In the genomic region with DNA sequence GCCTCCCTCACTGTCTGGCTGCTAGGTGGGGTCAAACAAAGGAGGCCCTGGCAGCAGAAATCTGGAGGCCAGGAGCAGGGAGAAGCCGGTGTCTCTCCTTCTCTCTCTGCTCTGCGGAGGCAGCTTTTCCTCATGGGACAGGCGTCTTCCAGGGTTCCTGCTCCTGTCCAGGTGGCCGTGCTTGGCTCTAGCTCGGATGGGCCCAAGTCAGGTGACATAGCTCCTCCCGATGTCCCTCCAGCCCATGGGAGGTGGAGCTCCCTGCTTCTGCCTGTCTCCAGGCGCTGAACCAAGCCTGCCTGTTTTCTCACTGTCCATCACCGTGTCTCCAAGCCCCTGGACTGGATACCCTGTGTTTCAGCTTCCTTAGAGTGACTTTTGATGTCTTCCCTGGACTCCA, we compare ENCODE assay signal across 22 cellular contexts. TPM values are rescaled to one million over a fixed set of nuclear protein-coding genes. Genes with fewer than 3 reads are reported as not detected.
DNase-seq lines count a peak whose midpoint lies in the region; FAIRE-seq and TF ChIP-seq lines count a peak whose summit lies in the region.
"Had no signal": no experiment of that assay in that cellular context is flagged by ENCODE, and none has a peak within 500 bp of the region (broad histone marks: within the 10 kb centered on the region; RNA-seq: fewer than 3 reads in every experiment).

No MANE protein-coding gene starts in this region.

- H3K23ac ChIP-seq in H1 (ENCODE audit: insufficient read length) = no peak overlapping the region

- H2AFZ ChIP-seq in H1 (ENCODE audit: low read length) = no peak overlapping the region
- H2AFZ ChIP-seq: GM23338 had no signal

- no peak overlapping the region for H2BK15ac ChIP-seq in H1 (ENCODE audit: low read length)

- H3K4me3 ChIP-seq in WERI-Rb-1 (ENCODE audit: low read depth, low read length) (no peak overlapping the region), H1 (ENCODE audit: extremely low read depth in 1 of 4, insufficient read depth in 2 of 4, low read depth in 3 of 4, low read length in 4 of 4) (no peak overlapping the region), thyroid gland (replicated peaks in 1 of 3) (no peak overlapping the region)
- H3K4me3 ChIP-seq: GM23338, HAP-1 had no signal

- H3K9ac ChIP-seq in H1 (replicated peaks in 1 of 4; ENCODE audit: extremely low read depth in 1 of 4, low read depth in 3 of 4, low read length in 3 of 4) = no peak overlapping the region

- no peak overlapping the region for H4K5ac ChIP-seq in H1 (ENCODE audit: insufficient read length, low read depth, low read length)

- 89% methylated on average over 7 of the region's 8 CpGs; no CpG with 5 or more reads in 1 of the 2 experiments for WGBS in H1 (ENCODE audit: extremely low coverage in 1 of 2, insufficient coverage in 1 of 2, insufficient read length in 1 of 2, insufficient replicate concordance in 2 of 2, low coverage in 1 of 2, low lambda C conversion rate in 2 of 2, missing lambda C conversion rate in 1 of 2), 2 experiments
- WGBS in thyroid gland, 2 donors = 59 to 62% methylated on average over 8 of the region's 8 CpGs

- no peak overlapping the region for H3K18ac ChIP-seq in H1 (ENCODE audit: extremely low read depth, low read length)

- no peak for TF ChIP-seq POLR2A in H1 (IDR thresholded peaks at IDR 0.05; ENCODE audit: control extremely low read depth in 1 of 2, low read depth in 2 of 2, low read length in 2 of 2)
- no peak for TF ChIP-seq POLR2A in thyroid gland (IDR thresholded peaks at IDR 0.05)

- H2BK5ac ChIP-seq in H1 (ENCODE audit: low read depth, low read length) = no peak overlapping the region

- H3K36me3 ChIP-seq in WERI-Rb-1 (no peaks in the 10 kb centered on the region), H1 (ENCODE audit: control insufficient read depth in 2 of 4, insufficient read depth in 4 of 4, low read length in 3 of 4) (no peaks in the 10 kb centered on the region; a peak in 1 of 8 replicates), thyroid gland (no peaks in the 10 kb centered on the region)
- H3K36me3 ChIP-seq: HAP-1 had no signal

- H3K27me3 ChIP-seq in WERI-Rb-1 (ENCODE audit: insufficient read depth, low read depth, severe bottlenecking) (no peaks in the 10 kb centered on the region), H1 (replicated peaks in 1 of 4; ENCODE audit: control insufficient read depth in 3 of 4, extremely low read depth in 1 of 4, insufficient read depth in 3 of 4, low read length in 3 of 4) (peaks cover 0 to 35% (median 22%) of the 10 kb centered on the region in 4 experiments; a peak in 6 of 7 replicates), thyroid gland (no peaks in the 10 kb centered on the region)

- H3K56ac ChIP-seq in H1 (replicated peaks; ENCODE audit: insufficient read length, low read depth, low read length) = no peak overlapping the region

- no peak overlapping the region for H3K4ac ChIP-seq in H1 (replicated peaks; ENCODE audit: insufficient read length, low read depth, low read length)

- 0 out of 2 replicates have a peak, but pooled peaks cover 5% of the 10 kb centered on the region for H3K23me2 ChIP-seq in H1 (ENCODE audit: low read depth, low read length)

- H3K9me3 ChIP-seq in WERI-Rb-1 (ENCODE audit: severe bottlenecking) (peaks cover 7% of the 10 kb centered on the region), H1 (ENCODE audit: insufficient read depth in 2 of 2, low read depth in 1 of 2, low read length in 1 of 2) (peaks cover 0 to 3% of the 10 kb centered on the region in 2 experiments; a peak in 2 of 4 replicates), thyroid gland (no peaks in the 10 kb centered on the region)
- H3K9me3 ChIP-seq: HAP-1 had no signal

- intact Hi-C loops in thyroid gland (cut with DNase I) = no loop called here

- no peaks in the 10 kb centered on the region for H3K9me3 Mint-ChIP-seq in nephron progenitor cell

- 0 out of 4 replicates have a peak, but pooled peaks cover 0 to 2% of the 10 kb centered on the region in 2 experiments for H3K79me2 ChIP-seq in H1 (ENCODE audit: control insufficient read depth in 1 of 2, insufficient read depth in 2 of 2, low read length in 2 of 2)

- peak overlapping the region; percentile 9; the same call in 1 of the 2 replicates for H4K8ac ChIP-seq in H1 (ENCODE audit: extremely low read depth, insufficient read depth, low read length)

- peaks cover 0 to 9% of the 10 kb centered on the region in 2 experiments for H4K20me1 ChIP-seq in H1 (replicated peaks in 1 of 2; ENCODE audit: control insufficient read depth in 1 of 2, insufficient read depth in 2 of 2, low read length in 2 of 2)

- POLR2A ChIA-PET in H1 (lab: Charles Lee; ENCODE audit: partially characterized antibody) = no interaction called here

- H3K4me3 Mint-ChIP-seq in nephron progenitor cell = no peak overlapping the region
- H3K4me3 Mint-ChIP-seq: CD4-positive, alpha-beta memory T cell; GM23338 had no signal

- no peak overlapping the region for H2AK5ac ChIP-seq in H1 (ENCODE audit: low read depth, low read length)

- H3K36me3 Mint-ChIP-seq in nephron progenitor cell (ENCODE audit: low read depth) = no peaks in the 10 kb centered on the region
- H3K36me3 Mint-ChIP-seq: CD4-positive, alpha-beta memory T cell had no signal

- H3K4me2 ChIP-seq in H1 (ENCODE audit: insufficient read depth in 1 of 2, low read depth in 2 of 2, low read length in 2 of 2) = no peak overlapping the region
- H3K4me2 ChIP-seq: GM23338 had no signal

- H3K14ac ChIP-seq in H1 (ENCODE audit: insufficient read length) = no peak overlapping the region

- H3K27ac ChIP-seq in WERI-Rb-1 (peak overlapping the region; percentile 43), H1 (ENCODE audit: low read depth, low read length) (no peak overlapping the region), thyroid gland (no peak overlapping the region)

- TF ChIP-seq EP300 in H1 (IDR thresholded peaks at IDR 0.05; ENCODE audit: borderline replicate concordance in 1 of 2, low read depth in 2 of 2, low read length in 2 of 2) = no peak

- H3K79me1 ChIP-seq in H1 (ENCODE audit: low read depth, low read length) = no peaks in the 10 kb centered on the region

- CTCF ChIA-PET in H1 (lab: Charles Lee; ENCODE audit: partially characterized antibody) = interaction anchor here (0.6 to 1.8 kb wide), 5 partner anchors 12 to 531 kb away, joined by 3 to 7 read pairs (median 3); no protein-coding TSS in a partner anchor

- no peak overlapping the region for H2BK12ac ChIP-seq in H1 (ENCODE audit: low read depth, low read length)

- no peak overlapping the region for H2BK20ac ChIP-seq in H1 (ENCODE audit: low read length)

- H3K4me1 ChIP-seq in H1 (replicated peaks in 1 of 4; ENCODE audit: control insufficient read depth in 3 of 4, insufficient read depth in 4 of 4, low read length in 3 of 4) = peaks cover 0 to 4% (median 3%) of the 10 kb centered on the region in 4 experiments; a peak in 6 of 7 replicates
- H3K4me1 ChIP-seq in thyroid gland = no peaks in the 10 kb centered on the region
- H3K4me1 ChIP-seq: HAP-1 had no signal

- TF ChIP-seq RAD21 in H1 (IDR thresholded peaks at IDR 0.05 in 1 of 2, conservative IDR thresholded peaks at IDR 0.05 in 1 of 2; ENCODE audit: low read depth in 2 of 2, low read length in 2 of 2) = no peak

- DNase-seq in WERI-Rb-1 = peak; percentile 67
- DNase-seq in H1 (ENCODE audit: low read depth in 1 of 2, low spot score in 2 of 2) = no peak
- DNase-seq in left kidney (ENCODE audit: low read depth, low spot score) = peak; percentile 55
- DNase-seq in frontal cortex (ENCODE audit: low spot score in 2 of 2) = no peak
- no peak for DNase-seq in nephron progenitor cell
- no peak for DNase-seq in thyroid gland
- DNase-seq: C1 segment of cervical spinal cord; Calu3; CD4-positive, alpha-beta memory T cell; COR-L47; DMS53; DMS79 treated with DMSO at 0.1 percent for 48 hours; GF-D8 had no signal

- peaks cover 18% of the 10 kb centered on the region for H3K27me3 Mint-ChIP-seq in nephron progenitor cell (ENCODE audit: low read depth, poor library complexity)

- no peak for FAIRE-seq in H1 (lab: Jason Lieb, UNC)
- no peak for FAIRE-seq in frontal cortex (lab: Jason Lieb, UNC)
- FAIRE-seq: GM12891, GM18507, H54 had no signal

- H3K4me1 Mint-ChIP-seq in nephron progenitor cell = peaks cover 86% of the 10 kb centered on the region
- H3K4me1 Mint-ChIP-seq: GM23338 had no signal

- H3K27ac Mint-ChIP-seq in nephron progenitor cell = no peak overlapping the region
- H3K27ac Mint-ChIP-seq: CD4-positive, alpha-beta memory T cell; GM23338 had no signal

- H4K91ac ChIP-seq in H1 (replicated peaks; ENCODE audit: insufficient read length, low read length) = no peak overlapping the region

- no peak overlapping the region for H2BK120ac ChIP-seq in H1 (replicated peaks; ENCODE audit: low read depth, low read length)

- no peak for TF ChIP-seq CTCF in WERI-Rb-1 (IDR thresholded peaks at IDR 0.05; ENCODE audit: low read depth, low read length)
- TF ChIP-seq CTCF in H1 (IDR thresholded peaks at IDR 0.05; ENCODE audit: control extremely low read depth in 1 of 3, insufficient read depth in 1 of 3, low read depth in 1 of 3, low read length in 3 of 3) = no peak
- TF ChIP-seq CTCF in nephron progenitor cell (IDR thresholded peaks at IDR 0.05) = no peak
- no peak for TF ChIP-seq CTCF in thyroid gland (IDR thresholded peaks at IDR 0.05)

TF ChIP-seq in H1, 55 proteins besides CTCF, POLR2A, EP300 and RAD21:
- no peak for TF ChIP-seq NANOG (IDR thresholded peaks at IDR 0.05; ENCODE audit: insufficient read depth, low read depth, low read length, poor library complexity, severe bottlenecking)
- no peak for TF ChIP-seq JUND (IDR thresholded peaks at IDR 0.05; ENCODE audit: low read length)
- no peak for TF ChIP-seq SIRT6 (IDR thresholded peaks at IDR 0.05; ENCODE audit: low read length)
- TF ChIP-seq SP4 (IDR thresholded peaks at IDR 0.05; ENCODE audit: low read length) = no peak
- no peak for TF ChIP-seq GABPA (IDR thresholded peaks at IDR 0.05; ENCODE audit: borderline replicate concordance, insufficient read depth, low read length)

RNA-seq across cellular contexts. Expression of gene FZD10, which starts 30.4 kb away (rescaled TPM):
- 0.36 and 0.60 TPM in 2 replicates for total RNA-seq in H1 (2021; fragmentation: NEBNext Ultra II Directional; extraction: Animal tissue kit (Norgen Biotek cat#: 25700))
- 0.11 and 0.36 TPM in 2 replicates for polyA plus RNA-seq in H1 (2011; rRNA removed)
- polyA plus RNA-seq in H1 (2011; cell fraction: cytosol; rRNA removed) = 0.32 TPM
- 0.58 TPM for polyA plus RNA-seq in H1 (2011; cell fraction: nucleus; rRNA removed)
- 0.10 to 0.36 TPM (median 0.24 TPM) in 4 replicates for polyA plus RNA-seq in H1 (2012, experiment 1 of 2)
- 0.20 TPM for polyA plus RNA-seq in H1 (2012, experiment 2 of 2)
- polyA plus RNA-seq in H1 (2013, experiment 1 of 2) = 0.41 TPM
- polyA plus RNA-seq in H1 (2013, experiment 2 of 2) = 0.52 TPM
- 0.32 and 0.34 TPM in 2 replicates for polyA minus RNA-seq in H1 (2011; rRNA and poly(A)+ RNA removed)
- polyA minus RNA-seq in H1 (2011; cell fraction: cytosol; rRNA and poly(A)+ RNA removed) = 0.51 TPM
- 2.1 TPM for polyA minus RNA-seq in H1 (2011; cell fraction: nucleus; rRNA and poly(A)+ RNA removed)
- total RNA-seq in frontal cortex = 0.41 TPM
- 1 to 10 TPM; 1.2 to 4.7 (median 2.5) TPM for total RNA-seq in thyroid gland
- total RNA-seq: A172; A673; Calu3; CD4-positive, alpha-beta memory T cell; G401 had no signal
- polyA plus RNA-seq: BJ; CD4-positive, alpha-beta memory T cell had no signal

Comparison
In these comparisons a context has a peak if more than half of its experiments do, and no peak if none do; other contexts are left out.
1. DNase-seq: peak in WERI-Rb-1 (single experiment) and left kidney (single experiment); none in H1 (0 of 2), frontal cortex (0 of 2), nephron progenitor cell (single experiment) and thyroid gland (0 of 2).